11 cellular contexts compared by ENCODE assay signal in the genomic region with DNA sequence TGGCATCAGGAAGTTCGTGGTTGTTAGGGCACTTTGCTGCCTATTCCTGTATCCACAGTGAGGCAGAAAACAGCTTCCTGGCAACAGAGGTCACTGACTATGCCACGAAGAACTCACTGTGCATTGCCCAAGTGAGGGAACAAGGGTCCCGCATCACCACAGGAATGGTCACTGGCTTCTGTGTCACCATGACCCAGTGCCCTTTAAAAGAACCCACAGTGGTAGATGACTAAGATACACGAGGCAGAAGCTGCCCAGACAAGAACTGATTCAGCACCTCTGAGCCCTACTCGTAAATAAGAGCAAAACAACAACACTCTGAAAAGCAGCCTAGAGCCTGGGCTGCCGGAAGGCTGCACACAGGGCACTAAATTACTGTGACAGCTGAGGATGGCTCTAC.
DNase-seq lines count a peak whose midpoint lies in the region; ATAC-seq, FAIRE-seq and TF ChIP-seq lines count a peak whose summit lies in the region.
"Had no signal": no experiment of that assay in that cellular context is flagged by ENCODE, and none has a peak within 500 bp of the region (broad histone marks: within the 10 kb centered on the region; RNA-seq: fewer than 3 reads in every experiment).

No MANE protein-coding gene starts in this region.

- H3K4me1 Mint-ChIP-seq in astrocyte (ENCODE audit: low read depth, unreplicated experiment), result peaks cover 10% of the 10 kb centered on the region

- H3K4me1 ChIP-seq in astrocyte (ENCODE audit: insufficient read depth, low read length) (peaks cover 11% of the 10 kb centered on the region), left lung (no peaks in the 10 kb centered on the region)

- no peaks in the 10 kb centered on the region for H3K9me3 ChIP-seq in astrocyte (ENCODE audit: insufficient read depth, low read depth, low read length)
- no peaks in the 10 kb centered on the region for H3K9me3 ChIP-seq in left lung

- H3K4me2 ChIP-seq in astrocyte (ENCODE audit: low read length), result peak overlapping the region; percentile 20

- H3K27ac ChIP-seq in astrocyte (ENCODE audit: low read depth, low read length) (no peak overlapping the region), left lung (peak overlapping the region in 1 of 2 donors; percentile 21)
- H3K27ac ChIP-seq: dorsolateral prefrontal cortex had no signal

- H3K79me2 ChIP-seq in astrocyte (ENCODE audit: insufficient read depth, low read length), result no peaks in the 10 kb centered on the region

- no peak overlapping the region for H2AFZ ChIP-seq in astrocyte (ENCODE audit: low read depth, low read length)

- no peak overlapping the region for H3K27ac Mint-ChIP-seq in astrocyte (ENCODE audit: unreplicated experiment)
- H3K27ac Mint-ChIP-seq: activated T-helper 1 cell treated with anti-CD3 and anti-CD28 coated beads, Interleukin-12 subunit alpha, Interleukin-12 subunit beta, Interleukin-2, Interleukin-4 antibody, amounts not matched to agents 30 ng/mL and 10 ng/mL and 1 ng/mL, durations not matched to agents 14 hours and 24 hours and 36 hours had no signal

- no peak overlapping the region for H3K4me3 Mint-ChIP-seq in astrocyte (ENCODE audit: unreplicated experiment)
- H3K4me3 Mint-ChIP-seq: activated T-helper 1 cell treated with anti-CD3 and anti-CD28 coated beads, Interleukin-12 subunit alpha, Interleukin-12 subunit beta, Interleukin-2, Interleukin-4 antibody, amounts not matched to agents 30 ng/mL and 10 ng/mL and 1 ng/mL, durations not matched to agents 14 hours and 24 hours and 36 hours had no signal

- peaks cover 24% of the 10 kb centered on the region for H3K27me3 Mint-ChIP-seq in astrocyte (ENCODE audit: low read depth, unreplicated experiment)

- peaks cover 3% of the 10 kb centered on the region for H3K9me3 Mint-ChIP-seq in astrocyte (ENCODE audit: unreplicated experiment)
- H3K9me3 Mint-ChIP-seq: activated T-helper 1 cell treated with anti-CD3 and anti-CD28 coated beads, Interleukin-12 subunit alpha, Interleukin-12 subunit beta, Interleukin-2, Interleukin-4 antibody, amounts not matched to agents 30 ng/mL and 10 ng/mL and 1 ng/mL, durations not matched to agents 14 hours and 24 hours and 36 hours had no signal

- TF ChIP-seq CTCF in astrocyte (IDR thresholded peaks at IDR 0.05; ENCODE audit: insufficient read depth, low read depth, low read length) (no peak), left lung (IDR thresholded peaks at IDR 0.05) (no peak)

- no peaks in the 10 kb centered on the region for H3K36me3 Mint-ChIP-seq in astrocyte (ENCODE audit: low read depth, unreplicated experiment)

- H3K9ac ChIP-seq in astrocyte (ENCODE audit: low read length), result no peak overlapping the region

- DNase-seq in AG20443 (ENCODE audit: low spot score) (peak; percentile 72), astrocyte (ENCODE audit: low read depth) (peak; percentile 27), left lung (peak in 1 of 2 donors; percentile 42), NCI-H774 (lab: John Stamatoyannopoulos, UW) (no peak), NCI-H2171 (lab: John Stamatoyannopoulos, UW) (no peak)
- DNase-seq: NCI-H510A treated with DMSO at 0.1 percent for 48 hours had no signal

- peak; percentile 58 for ATAC-seq in HG03460 (IDR thresholded peaks at IDR 0.05; ENCODE audit: unreplicated experiment)
- ATAC-seq in left lung, result peak; percentile 49
- ATAC-seq in GM19324 (IDR thresholded peaks at IDR 0.05; ENCODE audit: low FRiP score, unreplicated experiment), result no peak
- ATAC-seq in GM18867 (IDR thresholded peaks at IDR 0.05; ENCODE audit: unreplicated experiment), result no peak

- FAIRE-seq in astrocyte (lab: Jason Lieb, UNC), result no peak

- H3K36me3 ChIP-seq in astrocyte (ENCODE audit: insufficient read depth, low read length) (no peaks in the 10 kb centered on the region), left lung (peaks cover 0 to 12% of the 10 kb centered on the region in 2 donors)

- no peaks in the 10 kb centered on the region for H4K20me1 ChIP-seq in astrocyte (ENCODE audit: insufficient read depth, low read length)

- H3K4me3 ChIP-seq in astrocyte (ENCODE audit: insufficient read depth, low read depth, low read length), result no peak overlapping the region
- H3K4me3 ChIP-seq in left lung, result no peak overlapping the region
- H3K4me3 ChIP-seq: dorsolateral prefrontal cortex had no signal

- intact Hi-C loops in left lung (cut with DNase I), result no loop called here

- H3K27me3 ChIP-seq in astrocyte (ENCODE audit: insufficient read depth, low read length) (no peaks in the 10 kb centered on the region), left lung (no peaks in the 10 kb centered on the region)
- H3K27me3 ChIP-seq: dorsolateral prefrontal cortex had no signal

Comparison
In these comparisons a context has a peak if more than half of its experiments do, and no peak if none do; other contexts are left out.
1. DNase-seq: peak in AG20443 (single experiment) and astrocyte (single experiment); none in NCI-H774 (single experiment) and NCI-H2171 (single experiment).
2. ATAC-seq: peak in HG03460 (single experiment) and left lung (single experiment); none in GM19324 (single experiment) and GM18867 (single experiment).